In genomic region chr7:4830176-4830575, GRCh38 we compare ENCODE assay signal across 1 cellular context.
TF ChIP-seq lines count a peak whose summit lies in the region.

No MANE protein-coding gene starts in this region.

TF ChIP-seq in HepG2, 621 proteins besides CTCF, POLR2A, EP300 and RAD21 (continued from another document and continues in another):
- TF ChIP-seq, protein P1, sequence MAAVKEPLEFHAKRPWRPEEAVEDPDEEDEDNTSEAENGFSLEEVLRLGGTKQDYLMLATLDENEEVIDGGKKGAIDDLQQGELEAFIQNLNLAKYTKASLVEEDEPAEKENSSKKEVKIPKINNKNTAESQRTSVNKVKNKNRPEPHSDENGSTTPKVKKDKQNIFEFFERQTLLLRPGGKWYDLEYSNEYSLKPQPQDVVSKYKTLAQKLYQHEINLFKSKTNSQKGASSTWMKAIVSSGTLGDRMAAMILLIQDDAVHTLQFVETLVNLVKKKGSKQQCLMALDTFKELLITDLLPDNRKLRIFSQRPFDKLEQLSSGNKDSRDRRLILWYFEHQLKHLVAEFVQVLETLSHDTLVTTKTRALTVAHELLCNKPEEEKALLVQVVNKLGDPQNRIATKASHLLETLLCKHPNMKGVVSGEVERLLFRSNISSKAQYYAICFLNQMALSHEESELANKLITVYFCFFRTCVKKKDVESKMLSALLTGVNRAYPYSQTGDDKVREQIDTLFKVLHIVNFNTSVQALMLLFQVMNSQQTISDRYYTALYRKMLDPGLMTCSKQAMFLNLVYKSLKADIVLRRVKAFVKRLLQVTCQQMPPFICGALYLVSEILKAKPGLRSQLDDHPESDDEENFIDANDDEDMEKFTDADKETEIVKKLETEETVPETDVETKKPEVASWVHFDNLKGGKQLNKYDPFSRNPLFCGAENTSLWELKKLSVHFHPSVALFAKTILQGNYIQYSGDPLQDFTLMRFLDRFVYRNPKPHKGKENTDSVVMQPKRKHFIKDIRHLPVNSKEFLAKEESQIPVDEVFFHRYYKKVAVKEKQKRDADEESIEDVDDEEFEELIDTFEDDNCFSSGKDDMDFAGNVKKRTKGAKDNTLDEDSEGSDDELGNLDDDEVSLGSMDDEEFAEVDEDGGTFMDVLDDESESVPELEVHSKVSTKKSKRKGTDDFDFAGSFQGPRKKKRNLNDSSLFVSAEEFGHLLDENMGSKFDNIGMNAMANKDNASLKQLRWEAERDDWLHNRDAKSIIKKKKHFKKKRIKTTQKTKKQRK (IDR thresholded peaks at IDR 0.05; ENCODE audit: low read length) = no peak
- TF ChIP-seq MAFF (IDR thresholded peaks at IDR 0.05; ENCODE audit: low read depth, low read length) (no peak), ZFP1 (CRISPR knock-in tag; IDR thresholded peaks at IDR 0.05) (no peak), SOX13 (IDR thresholded peaks at IDR 0.05) (no peak), SOX13 (CRISPR knock-in tag; conservative IDR thresholded peaks at IDR 0.05 in 1 of 2, IDR thresholded peaks at IDR 0.05 in 1 of 2) (peak in 1 of 2 experiments; percentile 22; a peak in 1 of 4 replicates), ELK4 (CRISPR knock-in tag; IDR thresholded peaks at IDR 0.05; ENCODE audit: borderline replicate concordance) (no peak), NFATC3 (CRISPR knock-in tag; IDR thresholded peaks at IDR 0.05) (no peak), ELF3 (CRISPR knock-in tag; IDR thresholded peaks at IDR 0.05) (peak; percentile 61), HES4 (CRISPR knock-in tag; IDR thresholded peaks at IDR 0.05; ENCODE audit: borderline replicate concordance) (no peak), PBX3 (CRISPR knock-in tag; IDR thresholded peaks at IDR 0.05; ENCODE audit: borderline replicate concordance) (no peak), ZNF724P (CRISPR knock-in tag; IDR thresholded peaks at IDR 0.05; ENCODE audit: borderline replicate concordance) (no peak), ATAD3A (CRISPR knock-in tag; IDR thresholded peaks at IDR 0.05) (no peak), PHF8 (CRISPR knock-in tag; IDR thresholded peaks at IDR 0.05) (peak; percentile 34; the same call in 1 of the 2 replicates), SMARCC2 (IDR thresholded peaks at IDR 0.05) (no peak), ZNF678 (CRISPR knock-in tag; IDR thresholded peaks at IDR 0.05) (no peak), TBX2 (CRISPR knock-in tag; IDR thresholded peaks at IDR 0.05; ENCODE audit: borderline replicate concordance) (no peak), PHF21A (CRISPR knock-in tag; IDR thresholded peaks at IDR 0.05) (no peak), ZNF589 (CRISPR knock-in tag; conservative IDR thresholded peaks at IDR 0.05) (no peak), RFXAP (CRISPR knock-in tag; IDR thresholded peaks at IDR 0.05; ENCODE audit: borderline replicate concordance) (no peak; the same call in 1 of the 2 replicates), ARHGAP35 (CRISPR knock-in tag; IDR thresholded peaks at IDR 0.05; ENCODE audit: borderline replicate concordance) (no peak), ZBTB37 (CRISPR knock-in tag; IDR thresholded peaks at IDR 0.05) (no peak), MEIS1 (CRISPR knock-in tag; IDR thresholded peaks at IDR 0.05; ENCODE audit: borderline replicate concordance) (no peak), ZNF766 (CRISPR knock-in tag; IDR thresholded peaks at IDR 0.05; ENCODE audit: borderline replicate concordance) (no peak), ZNF543 (CRISPR knock-in tag; IDR thresholded peaks at IDR 0.05) (no peak), ZNF672 (CRISPR knock-in tag; IDR thresholded peaks at IDR 0.05) (no peak), ZNF713 (CRISPR knock-in tag; IDR thresholded peaks at IDR 0.05) (no peak), FOXA1 (IDR thresholded peaks at IDR 0.05) (no peak), FOXA1 (CRISPR knock-in tag; IDR thresholded peaks at IDR 0.05) (no peak), TBX3 (IDR thresholded peaks at IDR 0.05; ENCODE audit: borderline replicate concordance) (no peak), RCOR2 (CRISPR knock-in tag; IDR thresholded peaks at IDR 0.05) (no peak), ZNF772 (CRISPR knock-in tag; IDR thresholded peaks at IDR 0.05) (peak; percentile 80; the same call in 1 of the 2 replicates), ZNF407 (CRISPR knock-in tag; IDR thresholded peaks at IDR 0.05; ENCODE audit: not compliant biosample characterization) (no peak), ZSCAN22 (CRISPR knock-in tag; IDR thresholded peaks at IDR 0.05) (no peak), CHD2 (IDR thresholded peaks at IDR 0.05; ENCODE audit: low read depth, low read length) (no peak), ZNF224 (CRISPR knock-in tag; IDR thresholded peaks at IDR 0.05) (no peak), JDP2 (CRISPR knock-in tag; IDR thresholded peaks at IDR 0.05; ENCODE audit: borderline replicate concordance) (no peak), SMAD9 (CRISPR knock-in tag; IDR thresholded peaks at IDR 0.05) (no peak), THRA (CRISPR knock-in tag; IDR thresholded peaks at IDR 0.05; ENCODE audit: borderline replicate concordance) (peak; percentile 58; the same call in 1 of the 2 replicates), SNAPC2 (CRISPR knock-in tag; IDR thresholded peaks at IDR 0.05) (no peak), JUND (CRISPR knock-in tag; IDR thresholded peaks at IDR 0.05) (no peak), SETDB1 (CRISPR knock-in tag; IDR thresholded peaks at IDR 0.05; ENCODE audit: borderline replicate concordance) (no peak), YY1 (IDR thresholded peaks at IDR 0.05; ENCODE audit: insufficient read depth, insufficient replicate concordance, low read depth, low read length) (peak; percentile 62), ZNF773 (CRISPR knock-in tag; IDR thresholded peaks at IDR 0.05; ENCODE audit: borderline replicate concordance) (no peak), BCLAF1 (IDR thresholded peaks at IDR 0.05) (no peak), ZNF670 (CRISPR knock-in tag; IDR thresholded peaks at IDR 0.05; ENCODE audit: borderline replicate concordance) (no peak), ZNF484 (CRISPR knock-in tag; IDR thresholded peaks at IDR 0.05; ENCODE audit: borderline replicate concordance, low read depth) (no peak), FOXM1 (CRISPR knock-in tag; IDR thresholded peaks at IDR 0.05) (no peak), KLF9 (CRISPR knock-in tag; IDR thresholded peaks at IDR 0.05; ENCODE audit: low read depth) (no peak), ZNF121 (CRISPR knock-in tag; IDR thresholded peaks at IDR 0.05) (no peak), ZNF775 (CRISPR knock-in tag; IDR thresholded peaks at IDR 0.05; ENCODE audit: borderline replicate concordance) (no peak)
- TF ChIP-seq, protein P2, sequence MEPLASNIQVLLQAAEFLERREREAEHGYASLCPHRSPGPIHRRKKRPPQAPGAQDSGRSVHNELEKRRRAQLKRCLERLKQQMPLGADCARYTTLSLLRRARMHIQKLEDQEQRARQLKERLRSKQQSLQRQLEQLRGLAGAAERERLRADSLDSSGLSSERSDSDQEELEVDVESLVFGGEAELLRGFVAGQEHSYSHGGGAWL (CRISPR knock-in tag; IDR thresholded peaks at IDR 0.05) = no peak
